ENCODE assay signal across 15 cellular contexts in genomic region chr11:1531961-1532586, GRCh38. TPM values are rescaled to one million over a fixed set of nuclear protein-coding genes. Genes with fewer than 3 reads are reported as not detected.
DNase-seq lines count a peak whose midpoint lies in the region; ATAC-seq and TF ChIP-seq lines count a peak whose summit lies in the region.
"Had no signal": no experiment of that assay in that cellular context is flagged by ENCODE, and none has a peak within 500 bp of the region (broad histone marks: within the 10 kb centered on the region; RNA-seq: fewer than 3 reads in every experiment).

No MANE protein-coding gene starts in this region.

- BruUV-seq in OCI-LY7 (replicated peaks; lab: Mats Ljungman, UMichigan): no TSS peak

- H3K9me2 ChIP-seq in GM23338 (ENCODE audit: insufficient read depth) (no peaks in the 10 kb centered on the region), OCI-LY7 (ENCODE audit: insufficient read depth, low read length) (no peaks in the 10 kb centered on the region)

- no peaks in the 10 kb centered on the region for H3K36me3 Mint-ChIP-seq in GM23338 (ENCODE audit: low read depth)
- peaks cover 2 to 18% of the 10 kb centered on the region in 2 donors for H3K36me3 Mint-ChIP-seq in stimulated activated naive B cell treated with anti-CD40 and anti-IgM and Interleukin-4, amounts not matched to agents 10 μg/mL and 1 μg/mL and 100 μg/mL, for 72 hours

- no peak overlapping the region for H2AFZ ChIP-seq in GM23338
- H2AFZ ChIP-seq in OCI-LY7 (ENCODE audit: low read length): no peak overlapping the region

- no peak for ATAC-seq in GM23338
- no peak for ATAC-seq in stimulated activated naive B cell treated with anti-CD40 and anti-IgM and Interleukin-4, amounts not matched to agents 10 μg/mL and 1 μg/mL and 100 μg/mL, for 72 hours (replicated peaks)
- ATAC-seq in GM21576 (IDR thresholded peaks at IDR 0.05; ENCODE audit: unreplicated experiment): no peak
- no peak for ATAC-seq in GM21717 (IDR thresholded peaks at IDR 0.05; ENCODE audit: unreplicated experiment)
- no peak for ATAC-seq in GM18498 (IDR thresholded peaks at IDR 0.05; ENCODE audit: unreplicated experiment)
- ATAC-seq: HepG2, T-cell had no signal

- H3K79me2 ChIP-seq in GM23338 (replicated peaks; ENCODE audit: insufficient read depth): peaks cover 78% of the 10 kb centered on the region
- H3K79me2 ChIP-seq in OCI-LY7 (ENCODE audit: insufficient read depth, low read depth, low read length): no peaks in the 10 kb centered on the region

- POLR2A ChIA-PET in OCI-LY7 (lab: Charles Lee): interaction anchor here (0.6 kb wide), 1 partner anchor 149 kb away, joined by 6 read pairs; no protein-coding TSS in a partner anchor

- H3K27me3 Mint-ChIP-seq in GM23338 (ENCODE audit: insufficient read depth, low read depth, poor library complexity): peaks cover 3% of the 10 kb centered on the region
- H3K27me3 Mint-ChIP-seq in stimulated activated naive B cell treated with anti-CD40 and anti-IgM and Interleukin-4, amounts not matched to agents 10 μg/mL and 1 μg/mL and 100 μg/mL, for 72 hours: no peaks in the 10 kb centered on the region
- H3K27me3 Mint-ChIP-seq: T-cell had no signal

- no peaks in the 10 kb centered on the region for H3F3A ChIP-seq in GM23338 (replicated peaks; ENCODE audit: low read depth)

- H3K4me3 ChIP-seq in GM23338 (no peak overlapping the region), OCI-LY7 (ENCODE audit: low read depth, low read length, poor library complexity, severe bottlenecking) (no peak overlapping the region)

- no peak for TF ChIP-seq CTCF in GM23338 (conservative IDR thresholded peaks at IDR 0.05; ENCODE audit: low read depth in 2 of 2)
- no peak for TF ChIP-seq CTCF in OCI-LY7 (conservative IDR thresholded peaks at IDR 0.05; ENCODE audit: low read length)

- H3K27ac ChIP-seq in GM23338 (ENCODE audit: low read depth) (no peak overlapping the region), layer of hippocampus (ENCODE audit: low read depth, low read length) (peak overlapping the region; percentile 60), OCI-LY7 (ENCODE audit: low read depth, low read length, poor library complexity, severe bottlenecking) (no peak overlapping the region)

- intact Hi-C loops in OCI-LY7 (cut with micrococcal nuclease; ENCODE audit: unreplicated experiment): no loop called here

- peak overlapping the region; percentile 24; the same call in 1 of the 2 replicates for H3K27ac Mint-ChIP-seq in GM23338
- peak overlapping the region; percentile 87 for H3K27ac Mint-ChIP-seq in stimulated activated naive B cell treated with anti-CD40 and anti-IgM and Interleukin-4, amounts not matched to agents 10 μg/mL and 1 μg/mL and 100 μg/mL, for 72 hours
- H3K27ac Mint-ChIP-seq: T-cell had no signal

- H3K9me3 Mint-ChIP-seq in GM23338: no peaks in the 10 kb centered on the region
- no peaks in the 10 kb centered on the region for H3K9me3 Mint-ChIP-seq in stimulated activated naive B cell treated with anti-CD40 and anti-IgM and Interleukin-4, amounts not matched to agents 10 μg/mL and 1 μg/mL and 100 μg/mL, for 72 hours
- H3K9me3 Mint-ChIP-seq: T-cell had no signal

- no peaks in the 10 kb centered on the region for H3K27me3 ChIP-seq in GM23338 (ENCODE audit: insufficient read depth)
- no peaks in the 10 kb centered on the region for H3K27me3 ChIP-seq in layer of hippocampus (ENCODE audit: control insufficient read depth, insufficient read depth, low read length)

- H3K4me1 ChIP-seq in GM23338 (ENCODE audit: insufficient read depth): no peaks in the 10 kb centered on the region
- H3K4me1 ChIP-seq in OCI-LY7 (ENCODE audit: insufficient read depth, low read length, poor library complexity, severe bottlenecking): no peaks in the 10 kb centered on the region

- H3K4me3 Mint-ChIP-seq in GM23338: no peak overlapping the region
- no peak overlapping the region for H3K4me3 Mint-ChIP-seq in stimulated activated naive B cell treated with anti-CD40 and anti-IgM and Interleukin-4, amounts not matched to agents 10 μg/mL and 1 μg/mL and 100 μg/mL, for 72 hours

- no peaks in the 10 kb centered on the region for H3K9me3 ChIP-seq in OCI-LY7 (ENCODE audit: low read length)

- H3K4me2 ChIP-seq in GM23338: no peak overlapping the region
- no peak overlapping the region for H3K4me2 ChIP-seq in OCI-LY7 (ENCODE audit: low read length)

- CTCF ChIA-PET in OCI-LY7 (lab: Charles Lee; ENCODE audit: unreplicated experiment): no interaction called here

- H4K20me1 ChIP-seq in GM23338 (replicated peaks; ENCODE audit: insufficient read depth): peaks cover 13% of the 10 kb centered on the region
- 0 out of 2 replicates have a peak, but pooled peaks cover 8% of the 10 kb centered on the region for H4K20me1 ChIP-seq in OCI-LY7 (ENCODE audit: insufficient read depth, low read length)

- DNase-seq in GM23338 (ENCODE audit: low spot score) (no peak), cerebellar cortex (ENCODE audit: low spot score) (peak; percentile 93), OCI-LY7 (ENCODE audit: low spot score) (no peak)
- DNase-seq in stimulated activated naive B cell treated with anti-CD40 and anti-IgM and Interleukin-4, amounts not matched to agents 10 μg/mL and 1 μg/mL and 100 μg/mL, for 72 hours: no peak
- DNase-seq: activated CD8-positive, alpha-beta memory T cell treated with anti-CD3 and anti-CD28 coated beads, Interleukin-2, amount 50 U/mL, for 4 hours; NCI-H2227 treated with DMSO at 0.1 percent for 48 hours; T-cell had no signal

- no peaks in the 10 kb centered on the region; the same call in 2 of the 3 replicates for H3K4me1 Mint-ChIP-seq in GM23338
- H3K4me1 Mint-ChIP-seq in stimulated activated naive B cell treated with anti-CD40 and anti-IgM and Interleukin-4, amounts not matched to agents 10 μg/mL and 1 μg/mL and 100 μg/mL, for 72 hours: peaks cover 16 to 54% of the 10 kb centered on the region in 2 donors

- H3K36me3 ChIP-seq in GM23338 (ENCODE audit: insufficient read depth) (no peaks in the 10 kb centered on the region), OCI-LY7 (ENCODE audit: insufficient read depth, low read length) (no peaks in the 10 kb centered on the region)

TF ChIP-seq in GM23338, 12 proteins besides CTCF, POLR2A, EP300 and RAD21 (continues in another document):
- TF ChIP-seq REST (IDR thresholded peaks at IDR 0.05; ENCODE audit: unreplicated experiment) (no peak), POLR2AphosphoS5 (IDR thresholded peaks at IDR 0.05; ENCODE audit: low read depth) (no peak), CREB1 (CRISPR knock-in tag; IDR thresholded peaks at IDR 0.05; ENCODE audit: low read depth) (no peak)

RNA-seq across cellular contexts. Expression of gene DUSP8, which starts 40.0 kb away (rescaled TPM):
- 1.1 and 3.3 TPM in 2 replicates for total RNA-seq in GM23338 (2014; rRNA removed; shearing (Covaris generic))
- polyA plus RNA-seq in GM23338 (2016; fragmentation: Nextera tagmentation; extraction: Ambion mirVana): 1.1 TPM in 2 replicates
- not detected in 2 replicates for total RNA-seq in OCI-LY7 (2014; rRNA removed; shearing (Covaris generic))
- not detected in 2 replicates for total RNA-seq in OCI-LY7 (2022)

RNA-seq across cellular contexts. Expression of gene MOB2, which starts 45.5 kb away (rescaled TPM):
- 19.7 and 24.9 TPM in 2 replicates for total RNA-seq in GM23338 (2014; rRNA removed; shearing (Covaris generic))
- 7.7 and 10.1 TPM in 2 replicates for polyA plus RNA-seq in GM23338 (2016; fragmentation: Nextera tagmentation; extraction: Ambion mirVana)
- 26.4 and 27.5 TPM in 2 replicates for total RNA-seq in OCI-LY7 (2014; rRNA removed; shearing (Covaris generic))
- 22.4 and 22.6 TPM in 2 replicates for total RNA-seq in OCI-LY7 (2022)

RNA-seq across cellular contexts. Expression of gene KRTAP5-1, which starts 53.0 kb away (rescaled TPM):
- total RNA-seq in GM23338 (2014; rRNA removed; shearing (Covaris generic)): not detected in 2 replicates
- polyA plus RNA-seq in GM23338 (2016; fragmentation: Nextera tagmentation; extraction: Ambion mirVana): not detected in 2 replicates
- total RNA-seq in OCI-LY7 (2014; rRNA removed; shearing (Covaris generic)): not detected in 2 replicates
- total RNA-seq in OCI-LY7 (2022): not detected in 2 replicates
- total RNA-seq: dermis microvascular lymphatic vessel endothelial cell, HepG2, liver, T-cell had no signal
- polyA plus RNA-seq: HepG2, liver, thymus had no signal
